15 cellular contexts compared by ENCODE assay signal in genomic region chr2:44273076-44273475, GRCh38. TPM values are rescaled to one million over a fixed set of nuclear protein-coding genes. Genes with fewer than 3 reads are reported as not detected.
"Had no signal": no experiment of that assay in that cellular context is flagged by ENCODE, and none has a peak within 500 bp of the region (broad histone marks: within the 10 kb centered on the region; RNA-seq: fewer than 3 reads in every experiment).

No MANE protein-coding gene starts in this region.

- H3K9ac ChIP-seq: KMS-11, SK-N-SH had no signal

- H3K4me2 ChIP-seq: KMS-11, SK-N-SH had no signal

- H3K9me3 ChIP-seq: SK-N-SH had no signal

- H3K27ac ChIP-seq: KMS-11, RWPE1 had no signal

- DNase-seq: Kasumi-1, MM.1S, NCI-H1092 treated with DMSO at 0.1 percent for 48 hours, NCI-H1436, NCI-H187, NCI-H2029 treated with DMSO at 0.1 percent for 48 hours, NCI-H2171 treated with DMSO at 0.1 percent for 48 hours, NCI-H526 treated with DMSO at 0.1 percent for 48 hours, NCI-H748 treated with DMSO at 0.1 percent for 48 hours, SHP77, SK-N-SH, SW 1271 had no signal

RNA-seq across cellular contexts. Expression of gene SLC3A1, which starts 2.2 kb away (rescaled TPM):
- total RNA-seq: M059J had no signal
